Comparison of ENCODE assay signal across 18 cellular contexts in genomic region chr11:120310875-120311274, GRCh38. TPM values are rescaled to one million over a fixed set of nuclear protein-coding genes. Genes with fewer than 3 reads are reported as not detected.
"Had no signal": no experiment of that assay in that cellular context is flagged by ENCODE, and none has a peak within 500 bp of the region (broad histone marks: within the 10 kb centered on the region; RNA-seq: fewer than 3 reads in every experiment).

No MANE protein-coding gene starts in this region.

- H3K9me3 Mint-ChIP-seq: activated naive CD8-positive, alpha-beta T cell treated with anti-CD3 and anti-CD28 coated beads for 36 hours; activated T-helper 1 cell treated with anti-CD3 and anti-CD28 coated beads, Interleukin-12 subunit alpha, Interleukin-12 subunit beta, Interleukin-2, Interleukin-4 antibody, amounts not matched to agents 30 ng/mL and 10 ng/mL and 1 ng/mL, durations not matched to agents 14 hours and 24 hours and 36 hours; brain; central memory CD8-positive, alpha-beta T cell; immature natural killer cell; mesothelial cell of epicardium; T-helper 2 cell treated with Interferon-gamma antibody and Interleukin-4, amounts not matched to agents 5 μg/mL and 100 μg/mL, for 36 hours had no signal

- ATAC-seq: foreskin keratinocyte; stimulated activated naive CD8-positive, alpha-beta T cell treated with anti-CD3 and anti-CD28 coated beads, Interleukin-15, Interleukin-2, amounts not matched to agents 100 U/mL and 50 U/mL, for 24 hours had no signal

- H3K9me3 ChIP-seq: pancreas had no signal

- H3K27ac ChIP-seq: foreskin keratinocyte, pancreas had no signal

- H3K4me3 ChIP-seq: lung, pancreas had no signal

- DNase-seq: activated naive CD8-positive, alpha-beta T cell treated with anti-CD3 and anti-CD28 coated beads for 36 hours; amygdala; effector memory CD4-positive, alpha-beta T cell; foreskin keratinocyte; glutamatergic neuron; immature natural killer cell; naive B cell; pancreas; retina; stimulated activated CD4-positive, alpha-beta T cell treated with anti-CD3 and anti-CD28 coated beads, Interleukin-15, amount 100 ng/mL, for 24 hours; stimulated activated CD4-positive, alpha-beta T cell treated with anti-CD3 and anti-CD28 coated beads, Interleukin-4, amount 100 ng/mL, for 1 hour; stimulated activated naive CD8-positive, alpha-beta T cell treated with anti-CD3 and anti-CD28 coated beads, Interleukin-15, Interleukin-2, amounts not matched to agents 100 U/mL and 50 U/mL, for 24 hours had no signal

- H3K4me1 Mint-ChIP-seq: activated naive CD8-positive, alpha-beta T cell treated with anti-CD3 and anti-CD28 coated beads for 36 hours; brain; central memory CD8-positive, alpha-beta T cell; immature natural killer cell; mesothelial cell of epicardium; naive B cell had no signal

- H3K36me3 Mint-ChIP-seq: activated naive CD8-positive, alpha-beta T cell treated with anti-CD3 and anti-CD28 coated beads for 36 hours; brain; immature natural killer cell; mesothelial cell of epicardium; naive B cell had no signal

- H3K36me3 ChIP-seq: pancreas had no signal

- H3K27ac Mint-ChIP-seq: activated naive CD8-positive, alpha-beta T cell treated with anti-CD3 and anti-CD28 coated beads for 36 hours; activated T-helper 1 cell treated with anti-CD3 and anti-CD28 coated beads, Interleukin-12 subunit alpha, Interleukin-12 subunit beta, Interleukin-2, Interleukin-4 antibody, amounts not matched to agents 30 ng/mL and 10 ng/mL and 1 ng/mL, durations not matched to agents 14 hours and 24 hours and 36 hours; brain; immature natural killer cell; mesothelial cell of epicardium; naive B cell; T-helper 2 cell treated with Interferon-gamma antibody and Interleukin-4, amounts not matched to agents 5 μg/mL and 100 μg/mL, for 36 hours had no signal

- H3K27me3 ChIP-seq: foreskin keratinocyte, pancreas had no signal

- H3K4me3 Mint-ChIP-seq: activated naive CD8-positive, alpha-beta T cell treated with anti-CD3 and anti-CD28 coated beads for 36 hours; activated T-helper 1 cell treated with anti-CD3 and anti-CD28 coated beads, Interleukin-12 subunit alpha, Interleukin-12 subunit beta, Interleukin-2, Interleukin-4 antibody, amounts not matched to agents 30 ng/mL and 10 ng/mL and 1 ng/mL, durations not matched to agents 14 hours and 24 hours and 36 hours; brain; central memory CD8-positive, alpha-beta T cell; immature natural killer cell; mesothelial cell of epicardium; naive B cell; T-helper 2 cell treated with Interferon-gamma antibody and Interleukin-4, amounts not matched to agents 5 μg/mL and 100 μg/mL, for 36 hours had no signal

- FAIRE-seq: pancreas had no signal

- H3K4me1 ChIP-seq: foreskin keratinocyte, pancreas had no signal

RNA-seq across cellular contexts. Expression of gene TLCD5, which starts 14.2 kb away (rescaled TPM):
- polyA plus RNA-seq: immature natural killer cell had no signal
